ENCODE assay signal across 11 cellular contexts in genomic region chr11:40688369-40688768, GRCh38.
"Had no signal": no experiment of that assay in that cellular context is flagged by ENCODE, and none has a peak within 500 bp of the region (broad histone marks: within the 10 kb centered on the region; RNA-seq: fewer than 3 reads in every experiment).

No MANE protein-coding gene starts in this region.

- H3K4me2 ChIP-seq: GM23338 had no signal

- H3K4me3 Mint-ChIP-seq: GM23338, H9, HFFc6 had no signal

- ATAC-seq: GM23338, HCT116 had no signal

- H3K9ac ChIP-seq: GM23248 had no signal

- FAIRE-seq: H1, H54 had no signal

- H3K27ac Mint-ChIP-seq: GM23338, H9, HFFc6 had no signal

- H3K9me3 Mint-ChIP-seq: HFFc6 had no signal

- H3K4me1 ChIP-seq: HAP-1 had no signal

- H3K36me3 ChIP-seq: HAP-1 had no signal

- H3K4me3 ChIP-seq: GM23248, GM23338, HAP-1 had no signal

- H3K9me3 ChIP-seq: HAP-1 had no signal

- H3K27ac ChIP-seq: GM23248 had no signal

- DNase-seq: GM23248, GOT3, H7, H9, HCEC 1CT, HFFc6 had no signal

- H2AFZ ChIP-seq: GM23248, GM23338 had no signal
